In the genomic region with DNA sequence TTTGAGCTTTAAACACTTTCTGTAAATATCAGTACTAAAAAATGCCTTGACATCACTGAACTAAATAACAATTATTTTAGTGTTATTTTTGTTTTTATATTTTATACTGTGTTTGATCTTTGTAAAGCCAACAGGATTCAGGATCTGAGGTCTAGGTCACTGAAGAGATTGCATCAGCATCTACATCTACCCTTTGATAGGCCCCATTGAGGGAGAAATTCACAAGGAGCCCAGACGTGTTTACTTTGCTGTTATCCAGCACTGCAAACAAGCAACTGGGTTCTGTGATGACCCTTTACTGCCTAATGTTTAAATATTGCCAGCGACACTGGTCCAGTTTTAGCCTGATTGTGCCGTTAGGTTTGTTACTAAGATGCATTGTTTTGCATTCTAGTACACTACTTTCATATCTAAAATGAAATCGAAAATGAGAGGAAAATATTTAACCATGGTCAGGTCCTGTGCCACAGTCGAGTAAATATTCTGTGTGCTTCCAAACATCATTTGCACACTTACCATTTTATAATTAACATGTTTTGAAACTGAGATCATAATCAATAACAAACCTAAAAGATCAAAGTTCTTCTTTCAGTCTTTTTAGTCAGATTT, we compare ENCODE assay signal across 17 cellular contexts. TPM values are rescaled to one million over a fixed set of nuclear protein-coding genes. Genes with fewer than 3 reads are reported as not detected.
DNase-seq lines count a peak whose midpoint lies in the region; ATAC-seq, FAIRE-seq and TF ChIP-seq lines count a peak whose summit lies in the region.
"Had no signal": no experiment of that assay in that cellular context is flagged by ENCODE, and none has a peak within 500 bp of the region (broad histone marks: within the 10 kb centered on the region; RNA-seq: fewer than 3 reads in every experiment).

No MANE protein-coding gene starts in this region.

- no peak for FAIRE-seq in A549 (lab: Jason Lieb, UNC)
- FAIRE-seq: endothelial cell of umbilical vein had no signal

- H3K4me1 Mint-ChIP-seq in chondrocyte (ENCODE audit: low read depth), result no peaks in the 10 kb centered on the region
- H3K4me1 Mint-ChIP-seq: activated B cell treated with CpG ODN at 0.5 μM for 24 hours, memory B cell had no signal

- CTCF ChIA-PET in A549 (lab: Yijun Ruan, JAX), result interaction anchor here (0.6 to 1.5 kb wide), 2 partner anchors 20 to 1262 kb away, joined by 3 read pairs; no protein-coding TSS in a partner anchor

- POLR2A ChIA-PET in A549 (lab: Yijun Ruan, JAX), result no interaction called here

- no peak overlapping the region for H3K27ac Mint-ChIP-seq in chondrocyte (ENCODE audit: unreplicated experiment)
- H3K27ac Mint-ChIP-seq: activated B cell treated with CpG ODN at 0.5 μM for 24 hours, memory B cell had no signal

- no peak for TF ChIP-seq EP300 in A549 (IDR thresholded peaks at IDR 0.05)

- peaks cover 3% of the 10 kb centered on the region for H3K9me3 Mint-ChIP-seq in chondrocyte (ENCODE audit: low read depth)
- H3K9me3 Mint-ChIP-seq: activated B cell treated with CpG ODN at 0.5 μM for 24 hours, memory B cell had no signal

- peak in 1 of 2 experiments; percentile 39 for DNase-seq in A549 (ENCODE audit: low read depth in 1 of 2, low spot score in 1 of 2)
- peak; percentile 41 for DNase-seq in NCI-H69 (lab: John Stamatoyannopoulos, UW)
- no peak for DNase-seq in chondrocyte (ENCODE audit: low spot score)
- DNase-seq in stimulated activated CD4-positive, alpha-beta T cell treated with anti-CD3 and anti-CD28 coated beads, Interleukin-15, amount 100 ng/mL, for 24 hours, result no peak
- no peak for DNase-seq in NCI-H446 (lab: John Stamatoyannopoulos, UW)
- DNase-seq: activated B cell treated with CpG ODN at 0.5 μM for 24 hours; activated T-cell treated with anti-CD3 and anti-CD28 coated beads, Interleukin-2, amount 50 U/mL, for 48 hours; NCI-H524 treated with DMSO at 0.1 percent for 48 hours; SJCRH30; stimulated activated CD4-positive, alpha-beta T cell treated with anti-CD3 and anti-CD28 coated beads, Interleukin-4, amount 100 ng/mL, for 1 hour had no signal

- TF ChIP-seq RAD21 in A549 (conservative IDR thresholded peaks at IDR 0.05 in 1 of 2, IDR thresholded peaks at IDR 0.05 in 1 of 2), result no peak

- TF ChIP-seq CTCF in A549 (IDR thresholded peaks at IDR 0.05) (no peak), chondrocyte (IDR thresholded peaks at IDR 0.05) (no peak)

- peak overlapping the region; percentile 83 for H3K4me2 ChIP-seq in A549

- H3K4me3 ChIP-seq in A549, result peak overlapping the region; percentile 21; the same call in 1 of the 3 replicates
- H3K4me3 ChIP-seq: SJCRH30 had no signal

- 2% methylated on average over 5 of the region's 5 CpGs for WGBS in A549 (ENCODE audit: missing lambda C conversion rate)

- peaks cover 8% of the 10 kb centered on the region for H3K27me3 Mint-ChIP-seq in chondrocyte (ENCODE audit: low read depth)
- H3K27me3 Mint-ChIP-seq: activated B cell treated with CpG ODN at 0.5 μM for 24 hours had no signal

- peak in 1 of 2 experiments; percentile 66; a peak in 3 of 6 replicates for ATAC-seq in A549
- peak; percentile 86 for ATAC-seq in GM19324 (IDR thresholded peaks at IDR 0.05; ENCODE audit: low FRiP score, unreplicated experiment)
- ATAC-seq in HG02943 (IDR thresholded peaks at IDR 0.05; ENCODE audit: low read depth, unreplicated experiment), result peak; percentile 74
- ATAC-seq in esophagus mucosa, result no peak

- H3K36me3 Mint-ChIP-seq in chondrocyte (ENCODE audit: low read depth), result no peaks in the 10 kb centered on the region
- H3K36me3 Mint-ChIP-seq: memory B cell had no signal

- peak overlapping the region; percentile 32 to 62; a peak in 5 of 6 replicates for H3K27ac ChIP-seq in A549
- H3K27ac ChIP-seq: parathyroid adenoma, SJCRH30 had no signal

- H3K9me3 ChIP-seq in A549, result no peaks in the 10 kb centered on the region
- H3K9me3 ChIP-seq: SJCRH30 had no signal

- TF ChIP-seq POLR2A in A549 (IDR thresholded peaks at IDR 0.05; ENCODE audit: low read length), result no peak

- peaks cover 17% of the 10 kb centered on the region for H3K4me1 ChIP-seq in A549
- H3K4me1 ChIP-seq: parathyroid adenoma, SJCRH30 had no signal

- no peak overlapping the region for H3K4me3 Mint-ChIP-seq in chondrocyte (ENCODE audit: unreplicated experiment)
- H3K4me3 Mint-ChIP-seq: activated B cell treated with CpG ODN at 0.5 μM for 24 hours, memory B cell had no signal

TF ChIP-seq in A549, 52 proteins besides CTCF, POLR2A, EP300 and RAD21:
- TF ChIP-seq HOXA7 (CRISPR knock-in tag; IDR thresholded peaks at IDR 0.05) (no peak), ZNF302 (CRISPR knock-in tag; IDR thresholded peaks at IDR 0.05) (no peak), JUNB (IDR thresholded peaks at IDR 0.05) (no peak), CEBPB (IDR thresholded peaks at IDR 0.05) (0 out of 4 replicates have a peak, but pooled peaks of 1 of the 2 experiments have one; percentile 16), CBX2 (IDR thresholded peaks at IDR 0.05; ENCODE audit: borderline replicate concordance, low read depth) (no peak), FOXS1 (CRISPR knock-in tag; IDR thresholded peaks at IDR 0.05) (no peak)
- TF ChIP-seq, protein P1, sequence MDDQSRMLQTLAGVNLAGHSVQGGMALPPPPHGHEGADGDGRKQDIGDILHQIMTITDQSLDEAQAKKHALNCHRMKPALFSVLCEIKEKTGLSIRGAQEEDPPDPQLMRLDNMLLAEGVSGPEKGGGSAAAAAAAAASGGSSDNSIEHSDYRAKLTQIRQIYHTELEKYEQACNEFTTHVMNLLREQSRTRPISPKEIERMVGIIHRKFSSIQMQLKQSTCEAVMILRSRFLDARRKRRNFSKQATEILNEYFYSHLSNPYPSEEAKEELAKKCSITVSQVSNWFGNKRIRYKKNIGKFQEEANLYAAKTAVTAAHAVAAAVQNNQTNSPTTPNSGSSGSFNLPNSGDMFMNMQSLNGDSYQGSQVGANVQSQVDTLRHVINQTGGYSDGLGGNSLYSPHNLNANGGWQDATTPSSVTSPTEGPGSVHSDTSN (IDR thresholded peaks at IDR 0.05), result no peak

RNA-seq across cellular contexts. Expression of gene SP8, which starts 48.7 kb away (rescaled TPM):
- polyA plus RNA-seq in A549 (2011; rRNA removed) (not detected in 2 replicates), A549 (2017; fragmentation: RNase III; extraction: RNeasy Plus Mini Kit Qiagen cat#74134 plus additional on column Dnase treatment) (not detected in 3 replicates)
- polyA plus RNA-seq in A549 (2012; cell fraction: cytosol; rRNA removed), result not detected in 2 replicates
- polyA plus RNA-seq in A549 (2012; cell fraction: nucleus; rRNA removed), result not detected in 2 replicates
- polyA minus RNA-seq in A549 (2011; rRNA and poly(A)+ RNA removed), result not detected in 2 replicates
- total RNA-seq in chondrocyte (not detected in 3 replicates), esophagus mucosa (not detected)
- total RNA-seq: activated B cell treated with CpG ODN at 0.5 μM for 24 hours, LHCN-M2 had no signal
